In genomic region chr13:45219123-45219891, GRCh38 we compare ENCODE assay signal across 1 cellular context.
TF ChIP-seq lines count a peak whose summit lies in the region.

No MANE protein-coding gene starts in this region.

TF ChIP-seq in HepG2, 621 proteins besides CTCF, POLR2A, EP300 and RAD21 (continued from another document):
- TF ChIP-seq, protein P1, sequence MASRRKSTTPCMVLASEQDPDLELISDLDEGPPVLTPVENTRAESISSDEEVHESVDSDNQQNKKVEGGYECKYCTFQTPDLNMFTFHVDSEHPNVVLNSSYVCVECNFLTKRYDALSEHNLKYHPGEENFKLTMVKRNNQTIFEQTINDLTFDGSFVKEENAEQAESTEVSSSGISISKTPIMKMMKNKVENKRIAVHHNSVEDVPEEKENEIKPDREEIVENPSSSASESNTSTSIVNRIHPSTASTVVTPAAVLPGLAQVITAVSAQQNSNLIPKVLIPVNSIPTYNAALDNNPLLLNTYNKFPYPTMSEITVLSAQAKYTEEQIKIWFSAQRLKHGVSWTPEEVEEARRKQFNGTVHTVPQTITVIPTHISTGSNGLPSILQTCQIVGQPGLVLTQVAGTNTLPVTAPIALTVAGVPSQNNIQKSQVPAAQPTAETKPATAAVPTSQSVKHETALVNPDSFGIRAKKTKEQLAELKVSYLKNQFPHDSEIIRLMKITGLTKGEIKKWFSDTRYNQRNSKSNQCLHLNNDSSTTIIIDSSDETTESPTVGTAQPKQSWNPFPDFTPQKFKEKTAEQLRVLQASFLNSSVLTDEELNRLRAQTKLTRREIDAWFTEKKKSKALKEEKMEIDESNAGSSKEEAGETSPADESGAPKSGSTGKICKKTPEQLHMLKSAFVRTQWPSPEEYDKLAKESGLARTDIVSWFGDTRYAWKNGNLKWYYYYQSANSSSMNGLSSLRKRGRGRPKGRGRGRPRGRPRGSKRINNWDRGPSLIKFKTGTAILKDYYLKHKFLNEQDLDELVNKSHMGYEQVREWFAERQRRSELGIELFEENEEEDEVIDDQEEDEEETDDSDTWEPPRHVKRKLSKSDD (CRISPR knock-in tag; IDR thresholded peaks at IDR 0.05; ENCODE audit: low read depth) = no peak
- TF ChIP-seq ZNF496 (CRISPR knock-in tag; IDR thresholded peaks at IDR 0.05; ENCODE audit: insufficient replicate concordance) = no peak
- TF ChIP-seq ARID4A (CRISPR knock-in tag; IDR thresholded peaks at IDR 0.05; ENCODE audit: borderline replicate concordance) = no peak
- TF ChIP-seq, protein P2, sequence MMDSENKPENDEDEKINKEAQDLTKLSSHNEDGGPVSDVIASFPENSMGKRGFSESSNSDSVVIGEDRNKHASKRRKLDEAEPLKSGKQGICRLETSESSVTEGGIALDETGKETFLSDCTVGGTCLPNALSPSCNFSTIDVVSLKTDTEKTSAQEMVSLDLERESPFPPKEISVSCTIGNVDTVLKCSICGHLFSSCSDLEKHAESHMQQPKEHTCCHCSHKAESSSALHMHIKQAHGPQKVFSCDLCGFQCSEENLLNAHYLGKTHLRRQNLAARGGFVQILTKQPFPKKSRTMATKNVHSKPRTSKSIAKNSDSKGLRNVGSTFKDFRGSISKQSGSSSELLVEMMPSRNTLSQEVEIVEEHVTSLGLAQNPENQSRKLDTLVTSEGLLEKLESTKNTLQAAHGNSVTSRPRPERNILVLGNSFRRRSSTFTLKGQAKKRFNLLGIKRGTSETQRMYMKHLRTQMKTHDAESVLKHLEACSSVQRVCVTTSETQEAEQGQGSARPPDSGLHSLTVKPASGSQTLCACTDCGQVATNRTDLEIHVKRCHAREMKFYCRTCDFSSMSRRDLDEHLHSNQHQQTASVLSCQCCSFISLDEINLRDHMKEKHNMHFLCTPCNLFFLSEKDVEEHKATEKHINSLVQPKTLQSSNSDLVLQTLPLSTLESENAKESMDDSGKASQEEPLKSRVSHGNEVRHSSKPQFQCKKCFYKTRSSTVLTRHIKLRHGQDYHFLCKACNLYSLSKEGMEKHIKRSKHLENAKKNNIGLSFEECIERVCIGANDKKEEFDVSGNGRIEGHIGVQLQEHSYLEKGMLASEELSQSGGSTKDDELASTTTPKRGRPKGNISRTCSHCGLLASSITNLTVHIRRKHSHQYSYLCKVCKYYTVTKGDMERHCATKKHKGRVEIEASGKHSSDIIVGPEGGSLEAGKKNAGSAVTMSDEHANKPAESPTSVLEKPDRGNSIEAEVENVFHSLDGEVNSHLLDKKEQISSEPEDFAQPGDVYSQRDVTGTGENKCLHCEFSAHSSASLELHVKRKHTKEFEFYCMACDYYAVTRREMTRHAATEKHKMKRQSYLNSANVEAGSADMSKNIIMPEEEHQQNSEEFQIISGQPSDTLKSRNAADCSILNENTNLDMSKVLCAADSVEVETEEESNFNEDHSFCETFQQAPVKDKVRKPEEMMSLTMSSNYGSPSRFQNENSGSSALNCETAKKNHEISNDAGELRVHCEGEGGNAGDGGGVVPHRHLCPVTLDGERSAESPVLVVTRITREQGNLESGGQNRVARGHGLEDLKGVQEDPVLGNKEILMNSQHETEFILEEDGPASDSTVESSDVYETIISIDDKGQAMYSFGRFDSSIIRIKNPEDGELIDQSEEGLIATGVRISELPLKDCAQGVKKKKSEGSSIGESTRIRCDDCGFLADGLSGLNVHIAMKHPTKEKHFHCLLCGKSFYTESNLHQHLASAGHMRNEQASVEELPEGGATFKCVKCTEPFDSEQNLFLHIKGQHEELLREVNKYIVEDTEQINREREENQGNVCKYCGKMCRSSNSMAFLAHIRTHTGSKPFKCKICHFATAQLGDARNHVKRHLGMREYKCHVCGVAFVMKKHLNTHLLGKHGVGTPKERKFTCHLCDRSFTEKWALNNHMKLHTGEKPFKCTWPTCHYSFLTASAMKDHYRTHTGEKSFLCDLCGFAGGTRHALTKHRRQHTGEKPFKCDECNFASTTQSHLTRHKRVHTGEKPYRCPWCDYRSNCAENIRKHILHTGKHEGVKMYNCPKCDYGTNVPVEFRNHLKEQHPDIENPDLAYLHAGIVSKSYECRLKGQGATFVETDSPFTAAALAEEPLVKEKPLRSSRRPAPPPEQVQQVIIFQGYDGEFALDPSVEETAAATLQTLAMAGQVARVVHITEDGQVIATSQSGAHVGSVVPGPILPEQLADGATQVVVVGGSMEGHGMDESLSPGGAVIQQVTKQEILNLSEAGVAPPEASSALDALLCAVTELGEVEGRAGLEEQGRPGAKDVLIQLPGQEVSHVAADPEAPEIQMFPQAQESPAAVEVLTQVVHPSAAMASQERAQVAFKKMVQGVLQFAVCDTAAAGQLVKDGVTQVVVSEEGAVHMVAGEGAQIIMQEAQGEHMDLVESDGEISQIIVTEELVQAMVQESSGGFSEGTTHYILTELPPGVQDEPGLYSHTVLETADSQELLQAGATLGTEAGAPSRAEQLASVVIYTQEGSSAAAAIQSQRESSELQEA (CRISPR knock-in tag; IDR thresholded peaks at IDR 0.05; ENCODE audit: not compliant biosample characterization) = no peak
- no peak for TF ChIP-seq TBL1XR1 (IDR thresholded peaks at IDR 0.05; ENCODE audit: borderline replicate concordance, low read length, partially characterized antibody)
- 0 out of 2 replicates have a peak, but pooled peaks have one; percentile 73 for TF ChIP-seq HOMEZ (CRISPR knock-in tag; IDR thresholded peaks at IDR 0.05; ENCODE audit: low read depth)
- no peak for TF ChIP-seq PHF5A (CRISPR knock-in tag; IDR thresholded peaks at IDR 0.05; ENCODE audit: low read depth, unreplicated experiment)
- TF ChIP-seq ZNF274 (CRISPR knock-in tag; IDR thresholded peaks at IDR 0.05) = no peak
- TF ChIP-seq TRIM22 (IDR thresholded peaks at IDR 0.05) = no peak
- TF ChIP-seq ZNF589 (CRISPR knock-in tag; conservative IDR thresholded peaks at IDR 0.05) = no peak
TF ChIP-seq in HepG2: peak in this region for 24.
